Comparison of ENCODE assay signal across 7 cellular contexts in genomic region chr12:121579981-121580868, GRCh38. TPM values are rescaled to one million over a fixed set of nuclear protein-coding genes. Genes with fewer than 3 reads are reported as not detected.
DNase-seq lines count a peak whose midpoint lies in the region; ATAC-seq and TF ChIP-seq lines count a peak whose summit lies in the region.

No MANE protein-coding gene starts in this region.

- peak; percentile 71 for DNase-seq in NAMALWA (ENCODE audit: low spot score)
- peak; percentile 70 for DNase-seq in T-helper 2 cell treated with Interferon-gamma antibody and Interleukin-4, amounts not matched to agents 5 μg/mL and 100 μg/mL, for 36 hours (ENCODE audit: low spot score)
- DNase-seq in ascending aorta (ENCODE audit: low spot score in 2 of 2), result peak in 1 of 2 donors; percentile 85
- DNase-seq in hepatic stellate cell (ENCODE audit: low spot score), result peak; percentile 65
- DNase-seq in retina, result peak; percentile 80

- intact Hi-C loops in ascending aorta (cut with DNase I), result loop anchor here (2.0 kb wide), 1 partner anchor 47 kb away; the partner anchor contains the start of gene ORAI1

- H3K36me3 Mint-ChIP-seq in T-helper 2 cell treated with Interferon-gamma antibody and Interleukin-4, amounts not matched to agents 5 μg/mL and 100 μg/mL, for 36 hours (ENCODE audit: low read depth), result peaks cover 16% of the 10 kb centered on the region

- peak overlapping the region; percentile 98 for H3K4me3 Mint-ChIP-seq in T-helper 2 cell treated with Interferon-gamma antibody and Interleukin-4, amounts not matched to agents 5 μg/mL and 100 μg/mL, for 36 hours

- peak overlapping the region; percentile 99 for H3K27ac Mint-ChIP-seq in T-helper 2 cell treated with Interferon-gamma antibody and Interleukin-4, amounts not matched to agents 5 μg/mL and 100 μg/mL, for 36 hours

- TF ChIP-seq CTCF in ascending aorta (IDR thresholded peaks at IDR 0.05), result no peak

- peaks cover 0 to 3% of the 10 kb centered on the region in 2 donors for H3K36me3 ChIP-seq in ascending aorta

- H3K27me3 ChIP-seq in ascending aorta, result no peaks in the 10 kb centered on the region

- H3K27me3 Mint-ChIP-seq in T-helper 2 cell treated with Interferon-gamma antibody and Interleukin-4, amounts not matched to agents 5 μg/mL and 100 μg/mL, for 36 hours (ENCODE audit: low read depth), result no peaks in the 10 kb centered on the region

- TF ChIP-seq POLR2A in GM18505 (IDR thresholded peaks at IDR 0.05; ENCODE audit: borderline replicate concordance, extremely low read depth, insufficient read depth, insufficient read length), result peak; percentile 47

- no peaks in the 10 kb centered on the region for H3K9me3 Mint-ChIP-seq in T-helper 2 cell treated with Interferon-gamma antibody and Interleukin-4, amounts not matched to agents 5 μg/mL and 100 μg/mL, for 36 hours

- H3K9me3 ChIP-seq in ascending aorta, result no peaks in the 10 kb centered on the region

- peak overlapping the region; percentile 88 for H3K27ac ChIP-seq in ascending aorta

- no peak for ATAC-seq in GM18505 (IDR thresholded peaks at IDR 0.05; ENCODE audit: unreplicated experiment)
- no peak for ATAC-seq in GM19351 (IDR thresholded peaks at IDR 0.05; ENCODE audit: unreplicated experiment)

- peaks cover 7 to 41% of the 10 kb centered on the region in 2 donors for H3K4me1 ChIP-seq in ascending aorta

- H3K4me3 ChIP-seq in ascending aorta, result peak overlapping the region; percentile 77 to 92

- peaks cover 27% of the 10 kb centered on the region for H3K4me1 Mint-ChIP-seq in T-helper 2 cell treated with Interferon-gamma antibody and Interleukin-4, amounts not matched to agents 5 μg/mL and 100 μg/mL, for 36 hours (ENCODE audit: low read depth)

RNA-seq across cellular contexts. Expression of gene KDM2B, which starts 0.6 kb away (rescaled TPM):
- 17.3 TPM for total RNA-seq in ascending aorta

RNA-seq across cellular contexts. Expression of gene ORAI1, which starts 46.1 kb away (rescaled TPM):
- total RNA-seq in ascending aorta, result 24.6 TPM
